14 cellular contexts compared by ENCODE assay signal in genomic region chr9:13759624-13760023, GRCh38.
DNase-seq lines count a peak whose midpoint lies in the region; ATAC-seq and TF ChIP-seq lines count a peak whose summit lies in the region.
"Had no signal": no experiment of that assay in that cellular context is flagged by ENCODE, and none has a peak within 500 bp of the region (broad histone marks: within the 10 kb centered on the region; RNA-seq: fewer than 3 reads in every experiment).

No MANE protein-coding gene starts in this region.

- H3K27ac ChIP-seq in BLaER1: 0 out of 2 replicates have a peak overlapping the region, but pooled peaks have one; percentile 27
- H3K27ac ChIP-seq in mesenchymal stem cell (ENCODE audit: low read length, poor library complexity, severe bottlenecking): no peak overlapping the region
- H3K27ac ChIP-seq: 22Rv1, HL-60 had no signal

- H3K18ac ChIP-seq in mesenchymal stem cell (ENCODE audit: low read depth in 1 of 2, low read length in 2 of 2): no peak overlapping the region

- no peaks in the 10 kb centered on the region for H4K20me1 ChIP-seq in BLaER1

- H3K4ac ChIP-seq in mesenchymal stem cell (ENCODE audit: low read depth in 1 of 2, low read length in 2 of 2): no peak overlapping the region

- no peak overlapping the region for H2AK5ac ChIP-seq in mesenchymal stem cell (ENCODE audit: low read length, severe bottlenecking)

- H3K36me3 ChIP-seq in BLaER1 (no peaks in the 10 kb centered on the region), mesenchymal stem cell (ENCODE audit: control insufficient read depth in 1 of 2, insufficient read depth in 2 of 2, low read depth in 1 of 2, low read length in 2 of 2) (no peaks in the 10 kb centered on the region)

- DNase-seq in RPMI7951 (ENCODE audit: low read depth) (peak; percentile 37), myocyte (ENCODE audit: low read depth) (peak; percentile 93), mesenchymal stem cell (no peak)
- DNase-seq: CD4-positive, CD25-positive, alpha-beta regulatory T cell; DMS53; GOT3; H9 had no signal

- H3K9ac ChIP-seq in BLaER1 (no peak overlapping the region), mesenchymal stem cell (ENCODE audit: low read length) (no peak overlapping the region)

- no peak for TF ChIP-seq EP300 in Ishikawa (IDR thresholded peaks at IDR 0.05; ENCODE audit: borderline replicate concordance)

- no peak overlapping the region for H2BK12ac ChIP-seq in mesenchymal stem cell (ENCODE audit: low read length in 2 of 2)

- WGBS in mesenchymal stem cell: 93% methylated on average over 3 of the region's 3 CpGs

- ATAC-seq in HG02798 (IDR thresholded peaks at IDR 0.05; ENCODE audit: poor library complexity, unreplicated experiment) (no peak), HG03095 (IDR thresholded peaks at IDR 0.05; ENCODE audit: unreplicated experiment) (no peak), HG03045 (IDR thresholded peaks at IDR 0.05; ENCODE audit: unreplicated experiment) (no peak)

- H2BK120ac ChIP-seq in mesenchymal stem cell (ENCODE audit: low read depth, low read length): no peak overlapping the region

- H3K27me3 ChIP-seq in BLaER1 (no peaks in the 10 kb centered on the region), mesenchymal stem cell (ENCODE audit: control insufficient read depth in 1 of 2, insufficient read depth in 1 of 2, low read length in 2 of 2) (no peaks in the 10 kb centered on the region)

- no peak overlapping the region for H4K91ac ChIP-seq in mesenchymal stem cell (ENCODE audit: low read length)

- no peak overlapping the region for H3K23ac ChIP-seq in mesenchymal stem cell (ENCODE audit: low read length in 2 of 2)

- H2AFZ ChIP-seq in mesenchymal stem cell (ENCODE audit: low read depth, low read length): no peak overlapping the region

- no peak overlapping the region for H2BK15ac ChIP-seq in mesenchymal stem cell (ENCODE audit: low read depth, poor library complexity, severe bottlenecking)

- no peak overlapping the region for H3K14ac ChIP-seq in mesenchymal stem cell (ENCODE audit: low read length in 2 of 2)

- H3K4me1 ChIP-seq in BLaER1: peaks cover 20% of the 10 kb centered on the region
- H3K4me1 ChIP-seq in mesenchymal stem cell (ENCODE audit: control insufficient read depth, insufficient read depth, low read depth, low read length): peaks cover 1% of the 10 kb centered on the region

- H2BK5ac ChIP-seq in mesenchymal stem cell (ENCODE audit: low read depth, low read length, poor library complexity, severe bottlenecking): no peak overlapping the region

- peak overlapping the region; percentile 35 for H3K4me2 ChIP-seq in BLaER1
- no peak overlapping the region for H3K4me2 ChIP-seq in mesenchymal stem cell (ENCODE audit: low read length, poor library complexity, severe bottlenecking)

- H3K4me3 ChIP-seq in BLaER1: no peak overlapping the region
- H3K4me3 ChIP-seq in mesenchymal stem cell (ENCODE audit: insufficient read depth in 1 of 2, low read depth in 1 of 2, low read length in 2 of 2): no peak overlapping the region

- H3K9me3 ChIP-seq in BLaER1 (no peaks in the 10 kb centered on the region), mesenchymal stem cell (ENCODE audit: control insufficient read depth, low read length) (no peaks in the 10 kb centered on the region)

- H3K79me1 ChIP-seq in mesenchymal stem cell (replicated peaks; ENCODE audit: low read length, poor library complexity, severe bottlenecking): no peaks in the 10 kb centered on the region

- no peak overlapping the region for H4K8ac ChIP-seq in mesenchymal stem cell (ENCODE audit: low read length)

- no peak for TF ChIP-seq RAD21 in Ishikawa (IDR thresholded peaks at IDR 0.05; ENCODE audit: low read depth)

TF ChIP-seq in Ishikawa, 13 proteins besides CTCF, POLR2A, EP300 and RAD21:
- TF ChIP-seq NFIC (IDR thresholded peaks at IDR 0.05) (0 out of 2 replicates have a peak, but pooled peaks have one; percentile 34), TAF1 (IDR thresholded peaks at IDR 0.05; ENCODE audit: low read depth) (no peak), FOXM1 (IDR thresholded peaks at IDR 0.05; ENCODE audit: borderline replicate concordance, low read depth) (no peak), YY1 (IDR thresholded peaks at IDR 0.05; ENCODE audit: low read depth) (no peak), CREB1 (IDR thresholded peaks at IDR 0.05; ENCODE audit: low read depth) (no peak), TCF12 (IDR thresholded peaks at IDR 0.05; ENCODE audit: low read depth) (0 out of 2 replicates have a peak, but pooled peaks have one; percentile 20)
- TF ChIP-seq, protein P1, sequence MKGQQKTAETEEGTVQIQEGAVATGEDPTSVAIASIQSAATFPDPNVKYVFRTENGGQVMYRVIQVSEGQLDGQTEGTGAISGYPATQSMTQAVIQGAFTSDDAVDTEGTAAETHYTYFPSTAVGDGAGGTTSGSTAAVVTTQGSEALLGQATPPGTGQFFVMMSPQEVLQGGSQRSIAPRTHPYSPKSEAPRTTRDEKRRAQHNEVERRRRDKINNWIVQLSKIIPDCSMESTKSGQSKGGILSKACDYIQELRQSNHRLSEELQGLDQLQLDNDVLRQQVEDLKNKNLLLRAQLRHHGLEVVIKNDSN (IDR thresholded peaks at IDR 0.05): no peak
- TF ChIP-seq, protein P2, sequence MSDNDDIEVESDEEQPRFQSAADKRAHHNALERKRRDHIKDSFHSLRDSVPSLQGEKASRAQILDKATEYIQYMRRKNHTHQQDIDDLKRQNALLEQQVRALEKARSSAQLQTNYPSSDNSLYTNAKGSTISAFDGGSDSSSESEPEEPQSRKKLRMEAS (IDR thresholded peaks at IDR 0.05): no peak
